Comparison of ENCODE assay signal across 8 cellular contexts in the genomic region with DNA sequence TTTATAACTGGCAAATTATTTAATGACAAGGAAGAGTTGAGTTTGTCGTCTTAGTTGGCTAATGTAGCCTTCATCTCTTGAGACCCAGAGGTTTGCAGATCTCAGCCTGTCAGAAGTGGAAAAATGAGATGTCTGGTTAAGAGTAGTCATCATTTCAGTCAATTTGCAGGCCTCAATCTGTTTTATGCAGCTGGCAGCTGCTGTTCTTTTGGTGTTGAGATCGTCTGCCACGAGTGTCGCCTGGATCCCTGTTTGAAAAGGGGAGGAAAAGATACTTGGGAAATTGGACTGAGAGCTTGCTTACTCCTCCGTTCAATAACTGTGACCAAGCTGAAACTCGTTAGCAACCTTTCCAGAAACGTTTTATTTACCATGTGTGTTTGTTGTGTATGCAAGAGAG. TPM values are rescaled to one million over a fixed set of nuclear protein-coding genes. Genes with fewer than 3 reads are reported as not detected.
DNase-seq lines count a peak whose midpoint lies in the region; ATAC-seq and TF ChIP-seq lines count a peak whose summit lies in the region.

No MANE protein-coding gene starts in this region.

- intact Hi-C loops in dorsolateral prefrontal cortex (cut with DNase I): no loop called here
- intact Hi-C loops in natural killer cell (cut with micrococcal nuclease): loop anchor here (2.0 to 5.0 kb wide), 2 partner anchors 193 to 319 kb away; a partner anchor contains a TSS

- DNase-seq in BJ (ENCODE audit: low read depth) (no peak), NCI-H1694 treated with DMSO at 0.1 percent for 48 hours (lab: John Stamatoyannopoulos, UW) (peak; percentile 86), dorsolateral prefrontal cortex (no peak), natural killer cell (no peak), inferior parietal cortex (ENCODE audit: extremely low spot score) (no peak), HEK293T (ENCODE audit: extremely low spot score) (no peak)
- DNase-seq in activated CD4-positive, alpha-beta T cell treated with anti-CD3 and anti-CD28 coated beads for 4 hours: no peak

- H3K36me3 Mint-ChIP-seq in natural killer cell: no peaks in the 10 kb centered on the region

- no peaks in the 10 kb centered on the region for H3K27me3 Mint-ChIP-seq in natural killer cell (ENCODE audit: low read depth in 2 of 2)

- H3K27me3 ChIP-seq in BJ (ENCODE audit: control insufficient read depth, insufficient read depth, low read length): no peaks in the 10 kb centered on the region
- peaks cover 0 to 39% (median 14%) of the 10 kb centered on the region in 45 donors for H3K27me3 ChIP-seq in dorsolateral prefrontal cortex

- H3K27ac ChIP-seq in dorsolateral prefrontal cortex: peak overlapping the region in 16 of 59 donors; percentile 10 to 89 (median 68)

- peak overlapping the region; percentile 85 for H3K4me3 ChIP-seq in BJ (ENCODE audit: low read depth, low read length)
- H3K4me3 ChIP-seq in dorsolateral prefrontal cortex: peak overlapping the region in 36 of 59 donors; percentile 4 to 78 (median 64)

- peaks cover 60 to 64% of the 10 kb centered on the region in 2 donors for H3K4me1 Mint-ChIP-seq in natural killer cell

- TF ChIP-seq CTCF in BJ (IDR thresholded peaks at IDR 0.05; ENCODE audit: insufficient read depth, low read depth, low read length) (no peak), dorsolateral prefrontal cortex (IDR thresholded peaks at IDR 0.05 in 54 of 56, conservative IDR thresholded peaks at IDR 0.05 in 2 of 56; ENCODE audit: low read depth in 1 of 56, partially characterized antibody in 56 of 56) (no peak), natural killer cell (IDR thresholded peaks at IDR 0.05) (no peak)

- H3K9me3 Mint-ChIP-seq in natural killer cell: no peaks in the 10 kb centered on the region

- no peak for ATAC-seq in natural killer cell
- no peak for ATAC-seq in HG02973 (IDR thresholded peaks at IDR 0.05; ENCODE audit: unreplicated experiment)

- CTCF ChIA-PET in BJ (lab: Yijun Ruan, JAX): interaction anchor here (0.8 to 12.0 kb wide), 6 partner anchors 100 to 192 kb away, joined by 3 to 190 read pairs (median 6); no protein-coding TSS in a partner anchor
- CTCF ChIA-PET in HEK293T (lab: Yijun Ruan, JAX): interaction anchor here (1.8 kb wide), 1 partner anchor 146 kb away, joined by 9 read pairs; no protein-coding TSS in a partner anchor

- H3K36me3 ChIP-seq in BJ (ENCODE audit: control insufficient read depth, insufficient read depth, low read length): no peaks in the 10 kb centered on the region

- H3K4me3 Mint-ChIP-seq in natural killer cell: peak overlapping the region; percentile 93

- POLR2A ChIA-PET in BJ (lab: Charles Lee) (no interaction called here), HEK293T (lab: Yijun Ruan, JAX) (interaction anchor here (1.1 to 3.4 kb wide), 4 partner anchors 117 to 144 kb away, joined by 3 to 20 read pairs (median 6); a partner anchor contains a TSS)

- H3K27ac Mint-ChIP-seq in natural killer cell: peak overlapping the region; percentile 93 to 97

TF ChIP-seq in HEK293T, 16 proteins besides CTCF, POLR2A, EP300 and RAD21:
- no peak for TF ChIP-seq ARNT (IDR thresholded peaks at IDR 0.05)
- no peak for TF ChIP-seq TARDBP (IDR thresholded peaks at IDR 0.05)
- TF ChIP-seq SUZ12 (IDR thresholded peaks at IDR 0.05): no peak
- no peak for TF ChIP-seq FOXM1 (IDR thresholded peaks at IDR 0.05; ENCODE audit: borderline replicate concordance)
- TF ChIP-seq NFRKB (IDR thresholded peaks at IDR 0.05): no peak
- no peak for TF ChIP-seq ELF4 (IDR thresholded peaks at IDR 0.05)
- TF ChIP-seq, protein P1, sequence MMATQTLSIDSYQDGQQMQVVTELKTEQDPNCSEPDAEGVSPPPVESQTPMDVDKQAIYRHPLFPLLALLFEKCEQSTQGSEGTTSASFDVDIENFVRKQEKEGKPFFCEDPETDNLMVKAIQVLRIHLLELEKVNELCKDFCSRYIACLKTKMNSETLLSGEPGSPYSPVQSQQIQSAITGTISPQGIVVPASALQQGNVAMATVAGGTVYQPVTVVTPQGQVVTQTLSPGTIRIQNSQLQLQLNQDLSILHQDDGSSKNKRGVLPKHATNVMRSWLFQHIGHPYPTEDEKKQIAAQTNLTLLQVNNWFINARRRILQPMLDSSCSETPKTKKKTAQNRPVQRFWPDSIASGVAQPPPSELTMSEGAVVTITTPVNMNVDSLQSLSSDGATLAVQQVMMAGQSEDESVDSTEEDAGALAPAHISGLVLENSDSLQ (IDR thresholded peaks at IDR 0.05): no peak
- TF ChIP-seq FOXK2 (IDR thresholded peaks at IDR 0.05): no peak
- TF ChIP-seq SP1 (IDR thresholded peaks at IDR 0.05): no peak
- no peak for TF ChIP-seq CTBP1 (IDR thresholded peaks at IDR 0.05; ENCODE audit: borderline replicate concordance)
- no peak for TF ChIP-seq FOXA1 (IDR thresholded peaks at IDR 0.05)
- no peak for TF ChIP-seq ZNF384 (IDR thresholded peaks at IDR 0.05)
- TF ChIP-seq HDGF (IDR thresholded peaks at IDR 0.05; ENCODE audit: borderline replicate concordance): no peak
- no peak for TF ChIP-seq L3MBTL2 (conservative IDR thresholded peaks at IDR 0.05)
- TF ChIP-seq LEF1 (IDR thresholded peaks at IDR 0.05; ENCODE audit: borderline replicate concordance): no peak
- TF ChIP-seq BHLHE40 (IDR thresholded peaks at IDR 0.05; ENCODE audit: borderline replicate concordance): no peak

RNA-seq across cellular contexts. Expression of a gene that starts 2.3 kb away (rescaled TPM):
- 44.7 and 56.7 TPM in 2 replicates for polyA plus RNA-seq in BJ (2011; rRNA removed)
- polyA minus RNA-seq in BJ (2011; rRNA and poly(A)+ RNA removed): 102 and 109 TPM in 2 replicates
- 10 to 100 TPM in 74 of 120 experiments, 1 to 10 TPM in 46; 4.6 to 36.6 (median 11.3) TPM for total RNA-seq in dorsolateral prefrontal cortex
- total RNA-seq in natural killer cell: 10 to 100 TPM; 63.3 to 93.4 (median 64.0) TPM
